Comparison of ENCODE assay signal across 14 cellular contexts in genomic region chr17:77696151-77696719, GRCh38.
A peak's percentile ranks its signal among the peaks of the same experiment; 100 is the strongest.
DNase-seq lines count a peak whose midpoint lies in the region; ATAC-seq, FAIRE-seq and TF ChIP-seq lines count a peak whose summit lies in the region.
"Had no signal": no experiment of that assay in that cellular context is flagged by ENCODE, and none has a peak within 500 bp of the region (broad histone marks: within the 10 kb centered on the region; RNA-seq: fewer than 3 reads in every experiment).

No MANE protein-coding gene starts in this region.

- POLR2A ChIA-PET in CD8-positive, alpha-beta T cell (lab: Charles Lee) = interaction anchor here (1.1 kb wide), 1 partner anchor 262 kb away, joined by 3 read pairs; the partner anchor contains the start of gene TNRC6C

- H4K20me1 ChIP-seq in H9 (ENCODE audit: control insufficient read depth, insufficient read depth, insufficient read length) = no peaks in the 10 kb centered on the region

- H3K4me3 ChIP-seq in CD8-positive, alpha-beta T cell (ENCODE audit: low read depth, low read length) = peak overlapping the region; percentile 4
- H3K4me3 ChIP-seq in MG63 = no peak overlapping the region
- H3K4me3 ChIP-seq: left lung had no signal

- no peak for FAIRE-seq in GM12892 (lab: Jason Lieb, UNC)

- H3K27ac ChIP-seq in CD8-positive, alpha-beta T cell (ENCODE audit: low read depth, low read length) = no peak overlapping the region
- H3K27ac ChIP-seq in H9 (ENCODE audit: insufficient read length, low read depth, low read length) (no peak overlapping the region), caudate nucleus (ENCODE audit: low read depth, low read length) (no peak overlapping the region)
- H3K27ac ChIP-seq: left lung, parathyroid adenoma had no signal

- H2BK12ac ChIP-seq in H9 (ENCODE audit: insufficient read length, low read depth, low read length) = no peak overlapping the region

- H2BK120ac ChIP-seq in H9 (ENCODE audit: low read depth, low read length, poor library complexity, severe bottlenecking) = peak overlapping the region; percentile 50

- no peak for DNase-seq in CD8-positive, alpha-beta T cell
- peak; percentile 63 for DNase-seq in H9
- DNase-seq in caudate nucleus (lab: John Stamatoyannopoulos, UW) = peak in 31 of 61 donors; percentile 3 to 71 (median 28)
- peak in 1 of 2 experiments; percentile 40 for DNase-seq in mesothelial cell of epicardium (ENCODE audit: low spot score in 2 of 2, unreplicated experiment in 2 of 2)
- no peak for DNase-seq in MG63
- no peak for DNase-seq in GOT3 (lab: John Stamatoyannopoulos, UW)
- no peak for DNase-seq in GM12892 (ENCODE audit: insufficient read length)
- DNase-seq: HCEC 1CT; IMR-90; left lung; NCI-H2171 treated with DMSO at 0.1 percent for 48 hours; stimulated activated naive B cell treated with anti-CD40 and anti-IgM and Interleukin-4, amounts not matched to agents 10 μg/mL and 1 μg/mL and 100 μg/mL, for 72 hours had no signal

- H3K4me1 ChIP-seq in CD8-positive, alpha-beta T cell (ENCODE audit: insufficient read depth, low read length) = peaks cover 17% of the 10 kb centered on the region
- H3K4me1 ChIP-seq in H9 (ENCODE audit: insufficient read depth, low read length) = no peaks in the 10 kb centered on the region; the same call in 1 of the 2 replicates
- H3K4me1 ChIP-seq: left lung, parathyroid adenoma had no signal

- no peak overlapping the region for H3K56ac ChIP-seq in H9 (ENCODE audit: insufficient read length, low read depth, low read length)

- TF ChIP-seq CTCF in CD8-positive, alpha-beta T cell (IDR thresholded peaks at IDR 0.05) = no peak
- no peak for TF ChIP-seq CTCF in H9 (conservative IDR thresholded peaks at IDR 0.05)
- TF ChIP-seq CTCF in mesothelial cell of epicardium (IDR thresholded peaks at IDR 0.05; ENCODE audit: unreplicated experiment) = no peak

- H2BK5ac ChIP-seq in H9 (ENCODE audit: insufficient read length, low read length) = no peak overlapping the region

- H3K4me2 ChIP-seq in H9 (ENCODE audit: insufficient read depth, insufficient read length, low read length) = peak overlapping the region; percentile 60

- H3K9ac ChIP-seq in H9 (ENCODE audit: extremely low read depth, insufficient read length, low read length) = no peak overlapping the region
- H3K9ac ChIP-seq: parathyroid adenoma had no signal

- no peak overlapping the region for H3K4ac ChIP-seq in H9 (ENCODE audit: low read depth, low read length)

- H2BK15ac ChIP-seq in H9 (ENCODE audit: low read depth, low read length) = no peak overlapping the region

- no peaks in the 10 kb centered on the region for H3K36me3 ChIP-seq in CD8-positive, alpha-beta T cell (ENCODE audit: insufficient read depth, low read length)
- no peaks in the 10 kb centered on the region for H3K36me3 ChIP-seq in MG63
- H3K36me3 ChIP-seq: left lung had no signal

- no peak overlapping the region for H3K27ac Mint-ChIP-seq in CD8-positive, alpha-beta T cell
- no peak overlapping the region for H3K27ac Mint-ChIP-seq in H9
- H3K27ac Mint-ChIP-seq in mesothelial cell of epicardium = peak overlapping the region; percentile 26
- H3K27ac Mint-ChIP-seq: activated T-helper 1 cell treated with anti-CD3 and anti-CD28 coated beads, Interleukin-12 subunit alpha, Interleukin-12 subunit beta, Interleukin-2, Interleukin-4 antibody, amounts not matched to agents 30 ng/mL and 10 ng/mL and 1 ng/mL, durations not matched to agents 14 hours and 24 hours and 36 hours; stimulated activated naive B cell treated with anti-CD40 and anti-IgM and Interleukin-4, amounts not matched to agents 10 μg/mL and 1 μg/mL and 100 μg/mL, for 72 hours had no signal

- WGBS in H9 (ENCODE audit: extremely low coverage, insufficient read length, low lambda C conversion rate) = no CpG with 5 or more reads among the region's 26 CpGs

- no peaks in the 10 kb centered on the region for H3K79me1 ChIP-seq in H9 (ENCODE audit: insufficient read depth, low read depth, low read length, poor library complexity, severe bottlenecking)

- no peaks in the 10 kb centered on the region for H3K9me3 Mint-ChIP-seq in CD8-positive, alpha-beta T cell
- H3K9me3 Mint-ChIP-seq in H9 = no peaks in the 10 kb centered on the region
- no peaks in the 10 kb centered on the region for H3K9me3 Mint-ChIP-seq in mesothelial cell of epicardium

- no peak overlapping the region for H3K18ac ChIP-seq in H9 (ENCODE audit: insufficient read length, low read depth, low read length)

- H4K5ac ChIP-seq in H9 (ENCODE audit: insufficient read length, low read depth, low read length) = no peak overlapping the region

- H2AFZ ChIP-seq in H9 (ENCODE audit: low read length) = no peak overlapping the region

- intact Hi-C loops in CD8-positive, alpha-beta T cell (cut with DNase I, micrococcal nuclease) = no loop called here

- H3K23ac ChIP-seq in H9 (ENCODE audit: insufficient read length, low read depth, low read length) = no peak overlapping the region

- no peaks in the 10 kb centered on the region for H3K79me2 ChIP-seq in H9 (ENCODE audit: insufficient read depth, low read length)
- H3K79me2 ChIP-seq: parathyroid adenoma had no signal

- H2BK20ac ChIP-seq in H9 (ENCODE audit: low read depth, low read length, poor library complexity, severe bottlenecking) = no peak overlapping the region

- H3K27me3 Mint-ChIP-seq in CD8-positive, alpha-beta T cell (ENCODE audit: low read depth) = peaks cover 3% of the 10 kb centered on the region
- peaks cover 81% of the 10 kb centered on the region for H3K27me3 Mint-ChIP-seq in H9 (ENCODE audit: low read depth)
- H3K27me3 Mint-ChIP-seq in mesothelial cell of epicardium (ENCODE audit: low read depth) = peaks cover 89% of the 10 kb centered on the region

- no peaks in the 10 kb centered on the region for H3K36me3 Mint-ChIP-seq in CD8-positive, alpha-beta T cell
- H3K36me3 Mint-ChIP-seq in H9 (ENCODE audit: insufficient read depth in 1 of 3, low read depth in 3 of 3) = no peaks in the 10 kb centered on the region
- no peaks in the 10 kb centered on the region for H3K36me3 Mint-ChIP-seq in mesothelial cell of epicardium
- H3K36me3 Mint-ChIP-seq: stimulated activated naive B cell treated with anti-CD40 and anti-IgM and Interleukin-4, amounts not matched to agents 10 μg/mL and 1 μg/mL and 100 μg/mL, for 72 hours had no signal

- CTCF ChIA-PET in CD8-positive, alpha-beta T cell (lab: Charles Lee) = interaction anchor here (1.1 kb wide), 1 partner anchor 14 kb away, joined by 4 read pairs; no protein-coding TSS in a partner anchor

- peak overlapping the region; percentile 43 for H3K4me3 Mint-ChIP-seq in CD8-positive, alpha-beta T cell
- H3K4me3 Mint-ChIP-seq in H9 (peak overlapping the region; percentile 65 to 79), mesothelial cell of epicardium (peak overlapping the region; percentile 54)
- H3K4me3 Mint-ChIP-seq: activated T-helper 1 cell treated with anti-CD3 and anti-CD28 coated beads, Interleukin-12 subunit alpha, Interleukin-12 subunit beta, Interleukin-2, Interleukin-4 antibody, amounts not matched to agents 30 ng/mL and 10 ng/mL and 1 ng/mL, durations not matched to agents 14 hours and 24 hours and 36 hours; stimulated activated naive B cell treated with anti-CD40 and anti-IgM and Interleukin-4, amounts not matched to agents 10 μg/mL and 1 μg/mL and 100 μg/mL, for 72 hours had no signal

- no peak for TF ChIP-seq POLR2A in GM12892 (IDR thresholded peaks at IDR 0.05; ENCODE audit: low read depth, low read length)

- H3T11ph ChIP-seq in H9 (ENCODE audit: low read length) = no peak overlapping the region

- H3K4me1 Mint-ChIP-seq in CD8-positive, alpha-beta T cell (ENCODE audit: low read depth) = peaks cover 21% of the 10 kb centered on the region
- H3K4me1 Mint-ChIP-seq in H9 (peaks cover 48 to 56% of the 10 kb centered on the region in 2 experiments), mesothelial cell of epicardium (peaks cover 34% of the 10 kb centered on the region)

- no peaks in the 10 kb centered on the region for H3K9me3 ChIP-seq in CD8-positive, alpha-beta T cell (ENCODE audit: low read length)
- H3K9me3 ChIP-seq in H9 (ENCODE audit: control insufficient read depth, low read depth, low read length) = no peaks in the 10 kb centered on the region
- H3K9me3 ChIP-seq in MG63 = no peaks in the 10 kb centered on the region
- H3K9me3 ChIP-seq: left lung had no signal

- H2AK5ac ChIP-seq in H9 (ENCODE audit: insufficient read length, low read length) = no peak overlapping the region

- H3K27me3 ChIP-seq in CD8-positive, alpha-beta T cell (ENCODE audit: insufficient read depth, low read length) = no peaks in the 10 kb centered on the region
- H3K27me3 ChIP-seq in H9 (ENCODE audit: insufficient read depth, low read length) (peaks cover 4% of the 10 kb centered on the region; the same call in 1 of the 2 replicates), MG63 (peaks cover 3% of the 10 kb centered on the region; the same call in 1 of the 2 replicates)

- peaks cover 13% of the 10 kb centered on the region for H3K23me2 ChIP-seq in H9 (ENCODE audit: insufficient read length, low read depth, low read length, poor library complexity, severe bottlenecking)

- H4K8ac ChIP-seq in H9 (replicated peaks; ENCODE audit: insufficient read length, low read depth, low read length) = no peak overlapping the region

- ATAC-seq in CD8-positive, alpha-beta T cell = no peak
- ATAC-seq: left lung; stimulated activated naive B cell treated with anti-CD40 and anti-IgM and Interleukin-4, amounts not matched to agents 10 μg/mL and 1 μg/mL and 100 μg/mL, for 72 hours had no signal

- no peak overlapping the region for H3K14ac ChIP-seq in H9 (ENCODE audit: insufficient read depth, low read length)

- no peak overlapping the region for H4K91ac ChIP-seq in H9 (ENCODE audit: insufficient read length, low read depth, low read length)

Comparison
In these comparisons a context has a peak if more than half of its experiments do, and no peak if none do; other contexts are left out.
1. DNase-seq: peak in H9 (single experiment) and caudate nucleus (31 of 61); none in CD8-positive, alpha-beta T cell (0 of 7), MG63 (single experiment), GOT3 (single experiment) and GM12892 (single experiment).
2. Peak in every context shown above with its lines, with median percentiles within 50 percentile points of each other: H3K4me3 Mint-ChIP-seq.